In genomic region chr6:67538032-67538431, GRCh38 we compare ENCODE assay signal across 26 cellular contexts.
"Had no signal": no experiment of that assay in that cellular context is flagged by ENCODE, and none has a peak within 500 bp of the region (broad histone marks: within the 10 kb centered on the region; RNA-seq: fewer than 3 reads in every experiment).

No MANE protein-coding gene starts in this region.

- H3K36me3 ChIP-seq: stomach, suprapubic skin, thoracic aorta, thyroid gland, tibial artery, tibial nerve, transverse colon, upper lobe of left lung, upper lobe of right lung, uterus, vagina had no signal

- H3K9me3 ChIP-seq: testis, thoracic aorta, thyroid gland, tibial artery, tibial nerve, transverse colon, upper lobe of left lung, upper lobe of right lung, uterus, vagina had no signal

- FAIRE-seq: urothelium cell line had no signal

- ATAC-seq: stimulated activated memory B cell treated with anti-CD40 and anti-IgM and Interleukin-4, amounts not matched to agents 10 μg/mL and 1 μg/mL and 100 μg/mL, for 72 hours; stimulated activated naive B cell treated with anti-CD40 and anti-IgM and Interleukin-4, amounts not matched to agents 10 μg/mL and 1 μg/mL and 100 μg/mL, for 72 hours; stimulated activated naive CD8-positive, alpha-beta T cell treated with anti-CD3 and anti-CD28 coated beads, Interleukin-15, amount 100 ng/mL, for 72 hours; stimulated activated naive CD8-positive, alpha-beta T cell treated with anti-CD3 and anti-CD28 coated beads, Interleukin-15, Interleukin-2, amounts not matched to agents 100 U/mL and 50 U/mL, for 24 hours; upper lobe of right lung had no signal

- H3K4me3 ChIP-seq: stomach, suprapubic skin, testis, thoracic aorta, thyroid gland, tibial artery, tibial nerve, transverse colon, upper lobe of left lung, upper lobe of right lung, uterus, vagina had no signal

- H3K4me1 ChIP-seq: stomach, suprapubic skin, testis, thyroid gland, tibial artery, tibial nerve, transverse colon, upper lobe of left lung, upper lobe of right lung, uterus, vagina had no signal

- H3K27me3 ChIP-seq: stomach, suprapubic skin, testis, thyroid gland, tibial artery, tibial nerve, transverse colon, upper lobe of left lung, upper lobe of right lung, uterus, vagina had no signal

- H3K27ac ChIP-seq: stomach, suprapubic skin, testis, thoracic aorta, thyroid gland, tibial artery, tibial nerve, transverse colon, upper lobe of left lung, upper lobe of right lung, uterus, vagina had no signal

- DNase-seq: stimulated activated CD4-positive, alpha-beta T cell treated with anti-CD3 and anti-CD28 coated beads, Interleukin-2, amount 100 ng/mL, for 48 hours; stimulated activated CD4-positive, alpha-beta T cell treated with anti-CD3 and anti-CD28 coated beads, Interleukin-4, amount 100 ng/mL, for 1 hour; stimulated activated CD4-positive, alpha-beta T cell treated with anti-CD3 and anti-CD28 coated beads, Interleukin-4, amount 100 ng/mL, for 24 hours; stimulated activated CD4-positive, alpha-beta T cell treated with anti-CD3 and anti-CD28 coated beads, Interleukin-4, amount 100 ng/mL, for 4 hours; stimulated activated CD8-positive, alpha-beta memory T cell treated with anti-CD3 and anti-CD28 coated beads, Interleukin-4, amount 100 ng/mL, for 48 hours; stimulated activated naive B cell treated with anti-CD40 and anti-IgM and Interleukin-4, amounts not matched to agents 10 μg/mL and 1 μg/mL and 100 μg/mL, for 72 hours; stimulated activated naive CD4-positive, alpha-beta T cell; stimulated activated naive CD4-positive, alpha-beta T cell treated with Interleukin-2 at 50 U/mL for 16 hours; stimulated activated naive CD8-positive, alpha-beta T cell treated with anti-CD3 and anti-CD28 coated beads, Interleukin-15, amount 100 ng/mL, for 72 hours; stimulated activated naive CD8-positive, alpha-beta T cell treated with anti-CD3 and anti-CD28 coated beads, Interleukin-15, Interleukin-2, amounts not matched to agents 100 U/mL and 50 U/mL, for 24 hours; stomach; substantia nigra; testis; thyroid gland; tibial artery; transverse colon; trophoblast cell; upper lobe of left lung; upper lobe of right lung; uterus had no signal
